25 cellular contexts compared by ENCODE assay signal in the genomic region with DNA sequence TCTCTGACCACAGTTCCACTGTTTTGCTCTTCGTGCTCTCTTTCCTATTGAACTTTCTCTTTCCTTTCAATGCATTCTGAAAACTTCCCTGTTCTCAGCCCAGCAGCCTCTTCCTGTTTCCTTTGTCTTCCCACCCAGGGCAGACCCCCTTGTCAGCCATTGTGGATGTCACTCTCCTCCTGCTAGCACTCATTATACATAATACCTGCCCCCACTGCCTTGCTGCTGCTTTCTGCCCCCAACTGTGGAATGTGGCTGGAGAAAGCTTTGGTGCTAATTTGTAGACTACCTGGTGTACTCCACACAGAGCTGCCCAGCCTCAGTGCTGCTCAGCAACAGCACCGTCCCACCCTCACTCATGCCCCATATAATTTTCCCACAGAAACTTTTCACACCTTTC.
DNase-seq lines count a peak whose midpoint lies in the region; ATAC-seq and TF ChIP-seq lines count a peak whose summit lies in the region.
"Had no signal": no experiment of that assay in that cellular context is flagged by ENCODE, and none has a peak within 500 bp of the region (broad histone marks: within the 10 kb centered on the region; RNA-seq: fewer than 3 reads in every experiment).

No MANE protein-coding gene starts in this region.

- no peak for DNase-seq in activated naive CD4-positive, alpha-beta T cell treated with anti-CD3 and anti-CD28 coated beads, Interleukin-2, amount 50 U/mL, for 72 hours (ENCODE audit: low spot score in 2 of 2)
- no peak for DNase-seq in activated naive CD4-positive, alpha-beta T cell treated with Interleukin-2 at 50 U/mL for 16 hours
- DNase-seq in RWPE1 (ENCODE audit: low spot score) = no peak
- DNase-seq in iPS DF 19.7 (ENCODE audit: low read depth, low spot score) = peak; percentile 25
- no peak for DNase-seq in stimulated activated effector memory CD8-positive, alpha-beta T cell treated with anti-CD3 and anti-CD28 coated beads, Interleukin-12 subunit alpha, Interleukin-12 subunit beta, amount 100 ng/mL, for 72 hours (ENCODE audit: low spot score in 2 of 2)
- DNase-seq in hepatic stellate cell (ENCODE audit: low spot score) = no peak
- DNase-seq: activated CD8-positive, alpha-beta T cell treated with anti-CD3 and anti-CD28 coated beads for 36 hours; activated gamma-delta T cell; AML-193; amniotic stem cell; GDM1; mesenchymal stem cell; NCI-H1105 treated with DMSO at 0.1 percent for 48 hours; NCI-H2029; NCI-H345; NCI-H774; occipital lobe; upper lobe of right lung had no signal

- CTCF ChIA-PET in RWPE1 (lab: Yijun Ruan, JAX) = no interaction called here

- no peak overlapping the region for H3K4me3 Mint-ChIP-seq in stimulated activated effector memory CD8-positive, alpha-beta T cell treated with anti-CD3 and anti-CD28 coated beads, Interleukin-12 subunit alpha, Interleukin-12 subunit beta, amount 100 ng/mL, for 72 hours
- H3K4me3 Mint-ChIP-seq: activated CD8-positive, alpha-beta T cell treated with anti-CD3 and anti-CD28 coated beads for 36 hours had no signal

- no peak for ATAC-seq in activated naive CD4-positive, alpha-beta T cell treated with anti-CD3 and anti-CD28 coated beads, Interleukin-2, amount 50 U/mL, for 72 hours
- no peak for ATAC-seq in stimulated activated effector memory CD8-positive, alpha-beta T cell treated with anti-CD3 and anti-CD28 coated beads, Interleukin-12 subunit alpha, Interleukin-12 subunit beta, amount 100 ng/mL, for 72 hours
- ATAC-seq in GM18517 (IDR thresholded peaks at IDR 0.05; ENCODE audit: unreplicated experiment) (no peak), HG02642 (IDR thresholded peaks at IDR 0.05; ENCODE audit: poor library complexity, unreplicated experiment) (no peak)
- ATAC-seq: activated CD4-positive, CD25-positive, alpha-beta regulatory T cell treated with anti-CD3 and anti-CD28 coated beads, Interleukin-2, amount 50 U/mL, for 24 hours; activated CD8-positive, alpha-beta T cell treated with anti-CD3 and anti-CD28 coated beads for 36 hours; left lobe of liver; Right ventricle myocardium inferior; upper lobe of right lung had no signal

- peaks cover 10 to 31% of the 10 kb centered on the region in 2 donors for H3K36me3 Mint-ChIP-seq in activated naive CD4-positive, alpha-beta T cell treated with anti-CD3 and anti-CD28 coated beads, Interleukin-2, amount 50 U/mL, for 72 hours
- no peaks in the 10 kb centered on the region for H3K36me3 Mint-ChIP-seq in stimulated activated effector memory CD8-positive, alpha-beta T cell treated with anti-CD3 and anti-CD28 coated beads, Interleukin-12 subunit alpha, Interleukin-12 subunit beta, amount 100 ng/mL, for 72 hours

- H3K27ac Mint-ChIP-seq in activated naive CD4-positive, alpha-beta T cell treated with anti-CD3 and anti-CD28 coated beads, Interleukin-2, amount 50 U/mL, for 72 hours = peak overlapping the region; percentile 23 to 39
- H3K27ac Mint-ChIP-seq in stimulated activated effector memory CD8-positive, alpha-beta T cell treated with anti-CD3 and anti-CD28 coated beads, Interleukin-12 subunit alpha, Interleukin-12 subunit beta, amount 100 ng/mL, for 72 hours = peak overlapping the region; percentile 2
- H3K27ac Mint-ChIP-seq: activated CD8-positive, alpha-beta T cell treated with anti-CD3 and anti-CD28 coated beads for 36 hours had no signal

- no peak for TF ChIP-seq CTCF in RWPE1 (conservative IDR thresholded peaks at IDR 0.05; ENCODE audit: low read depth)

- POLR2A ChIA-PET in RWPE1 (lab: Yijun Ruan, JAX; ENCODE audit: low non-redundant PET) = no interaction called here

- peak overlapping the region; percentile 49; the same call in 1 of the 2 replicates for H3K27ac ChIP-seq in RWPE1
- H3K27ac ChIP-seq: coronary artery, HL-60, upper lobe of right lung had no signal

- H3K9me3 Mint-ChIP-seq in activated naive CD4-positive, alpha-beta T cell treated with anti-CD3 and anti-CD28 coated beads, Interleukin-2, amount 50 U/mL, for 72 hours = peaks cover 3 to 5% of the 10 kb centered on the region in 2 donors
- peaks cover 4% of the 10 kb centered on the region for H3K9me3 Mint-ChIP-seq in stimulated activated effector memory CD8-positive, alpha-beta T cell treated with anti-CD3 and anti-CD28 coated beads, Interleukin-12 subunit alpha, Interleukin-12 subunit beta, amount 100 ng/mL, for 72 hours

- H3K4me1 Mint-ChIP-seq in stimulated activated effector memory CD8-positive, alpha-beta T cell treated with anti-CD3 and anti-CD28 coated beads, Interleukin-12 subunit alpha, Interleukin-12 subunit beta, amount 100 ng/mL, for 72 hours = peaks cover 10% of the 10 kb centered on the region
